In the genomic region with DNA sequence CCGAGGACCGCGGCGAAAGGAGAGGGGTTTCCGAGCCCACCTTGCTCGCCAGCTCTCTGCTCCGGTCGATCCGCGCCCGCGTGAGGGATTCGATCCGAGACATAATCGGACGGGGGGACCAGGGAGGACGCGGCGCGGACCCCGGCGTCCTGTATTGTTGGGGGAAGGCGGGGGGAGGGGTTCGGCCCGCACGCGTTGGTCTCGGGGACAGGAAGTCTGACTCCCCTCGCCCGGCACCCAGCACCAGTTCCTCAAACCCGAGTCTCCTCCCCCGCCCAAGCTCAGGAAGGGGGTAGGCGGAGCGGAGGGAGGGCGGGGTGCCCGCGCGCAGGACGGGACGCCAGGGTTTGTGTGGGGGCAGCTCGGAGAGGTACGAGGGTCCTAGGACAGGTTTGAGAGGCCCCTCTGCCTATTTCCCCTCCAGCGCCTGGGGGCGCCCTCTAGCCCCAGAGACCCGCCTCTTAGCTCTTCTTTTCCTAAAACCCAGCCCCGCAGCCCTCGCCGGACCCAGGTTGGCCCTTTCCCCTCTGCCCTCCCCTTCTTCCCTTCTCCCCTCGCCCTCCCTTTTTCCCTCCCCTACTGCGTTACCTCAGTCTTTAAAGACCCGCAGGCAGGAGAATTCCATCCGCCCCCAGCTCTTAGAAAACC, we compare ENCODE assay signal across 8 cellular contexts. TPM values are rescaled to one million over a fixed set of nuclear protein-coding genes. Genes with fewer than 3 reads are reported as not detected.
A peak's percentile ranks its signal among the peaks of the same experiment; 100 is the strongest.
DNase-seq lines count a peak whose midpoint lies in the region; ATAC-seq and TF ChIP-seq lines count a peak whose summit lies in the region.

ARHGEF2 (minus strand) TSS at position 223 of the 648 bp plus-strand sequence; CDS start at position 103, 120 bp downstream.

- H3K27ac Mint-ChIP-seq in neural progenitor cell: peak within 1 kb of the TSS; percentile 97

- ATAC-seq in RWPE2 (ENCODE audit: low read depth): peak; percentile 37

- DNase-seq in AG10803 (ENCODE audit: low read depth) (peak; percentile 65), RWPE2 (ENCODE audit: low spot score) (no peak), foreskin fibroblast (peak in 1 of 2 donors; percentile 88), neural progenitor cell (ENCODE audit: low spot score) (peak; percentile 95), stomach (peak; percentile 77)
- peak; percentile 69 for DNase-seq in activated T-helper 9 cell treated with anti-CD3 and anti-CD28 coated beads, Interleukin-2, amount 50 U/mL, for 16 hours (ENCODE audit: low read depth)

- no peaks in the 10 kb centered on the region for H3K9me3 ChIP-seq in HUES6 (ENCODE audit: control insufficient read depth, insufficient read depth, low read depth, low read length)
- no peaks in the 10 kb centered on the region for H3K9me3 ChIP-seq in RWPE2 (ENCODE audit: severe bottlenecking)
- no peaks in the 10 kb centered on the region for H3K9me3 ChIP-seq in neural progenitor cell (ENCODE audit: low read depth)
- H3K9me3 ChIP-seq in stomach: no peaks in the 10 kb centered on the region

- peak within 1 kb of the TSS; percentile 92 for H3K4me3 Mint-ChIP-seq in neural progenitor cell

- H3K4me3 ChIP-seq in AG10803 (ENCODE audit: low read length) (peak within 1 kb of the TSS; percentile 92), HUES6 (ENCODE audit: low read depth, low read length) (peak within 1 kb of the TSS; percentile 95), RWPE2 (ENCODE audit: severe bottlenecking) (peak within 1 kb of the TSS; percentile 61), foreskin fibroblast (ENCODE audit: low read depth in 1 of 2, low read length in 2 of 2) (peak within 1 kb of the TSS; percentile 77 to 91), neural progenitor cell (peak within 1 kb of the TSS; percentile 97), stomach (peak within 1 kb of the TSS; percentile 68 to 90 (median 72))

- peaks cover 3% of the 10 kb centered on the region for H3K27me3 Mint-ChIP-seq in neural progenitor cell (ENCODE audit: insufficient read depth, low read depth)

- peaks cover 50% of the 10 kb centered on the region for H3F3A ChIP-seq in neural progenitor cell (ENCODE audit: low read depth)

- peak within 1 kb of the TSS; percentile 94 for H3K9ac ChIP-seq in HUES6 (ENCODE audit: low read length)
- peak within 1 kb of the TSS; percentile 86 for H3K9ac ChIP-seq in neural progenitor cell

- no peaks in the 10 kb centered on the region for H3K36me3 Mint-ChIP-seq in neural progenitor cell

- H4K20me1 ChIP-seq in neural progenitor cell (ENCODE audit: low read depth): peaks cover 38% of the 10 kb centered on the region

- peak within 1 kb of the TSS; percentile 100 for H3K4me2 ChIP-seq in neural progenitor cell

- peak; percentile 79 for TF ChIP-seq POLR2A in GM18951 (IDR thresholded peaks at IDR 0.05; ENCODE audit: extremely low read depth, insufficient read depth, insufficient read length)
- TF ChIP-seq POLR2A in stomach (IDR thresholded peaks at IDR 0.05): peak in 1 of 4 donors; percentile 36

- H2AFZ ChIP-seq in neural progenitor cell (replicated peaks): peak within 1 kb of the TSS; percentile 65

- peaks cover 67% of the 10 kb centered on the region for H3K4me1 Mint-ChIP-seq in neural progenitor cell

- peaks cover 62% of the 10 kb centered on the region for H3K79me2 ChIP-seq in neural progenitor cell (ENCODE audit: low read depth)

- peaks cover 67% of the 10 kb centered on the region for H3K4me1 ChIP-seq in HUES6 (ENCODE audit: control insufficient read depth, insufficient read depth, low read length)
- peaks cover 44% of the 10 kb centered on the region for H3K4me1 ChIP-seq in RWPE2 (ENCODE audit: insufficient read depth, poor library complexity, severe bottlenecking)
- peaks cover 42% of the 10 kb centered on the region for H3K4me1 ChIP-seq in neural progenitor cell
- H3K4me1 ChIP-seq in stomach: peaks cover 76 to 88% (median 86%) of the 10 kb centered on the region in 4 donors

- peak within 1 kb of the TSS; percentile 92 for H3K27ac ChIP-seq in HUES6 (ENCODE audit: low read depth, low read length)
- H3K27ac ChIP-seq in RWPE2 (ENCODE audit: poor library complexity, severe bottlenecking): peak within 1 kb of the TSS; percentile 96
- peak within 1 kb of the TSS; percentile 92 for H3K27ac ChIP-seq in neural progenitor cell
- H3K27ac ChIP-seq in stomach: peak within 1 kb of the TSS; percentile 88 to 98 (median 93)

- TF ChIP-seq CTCF in AG10803 (conservative IDR thresholded peaks at IDR 0.05; ENCODE audit: low read length) (peak; percentile 29), RWPE2 (IDR thresholded peaks at IDR 0.05; ENCODE audit: poor library complexity, severe bottlenecking) (peak; percentile 24), foreskin fibroblast (IDR thresholded peaks at IDR 0.05; ENCODE audit: low read depth, low read length) (peak; percentile 3), neural progenitor cell (IDR thresholded peaks at IDR 0.05) (peak; percentile 66), stomach (IDR thresholded peaks at IDR 0.05) (peak in 1 of 7 experiments; percentile 11)

- TF ChIP-seq EP300 in stomach (IDR thresholded peaks at IDR 0.05): no peak

- H3K27me3 ChIP-seq in HUES6 (ENCODE audit: control insufficient read depth, insufficient read depth, low read length): no peaks in the 10 kb centered on the region
- no peaks in the 10 kb centered on the region for H3K27me3 ChIP-seq in RWPE2 (ENCODE audit: insufficient read depth, poor library complexity, severe bottlenecking)
- H3K27me3 ChIP-seq in neural progenitor cell: no peaks in the 10 kb centered on the region
- no peaks in the 10 kb centered on the region for H3K27me3 ChIP-seq in stomach

- no peaks in the 10 kb centered on the region for H3K9me3 Mint-ChIP-seq in neural progenitor cell

- 0 to 1% (median 1%) methylated on average over 14 to 51 of the region's 52 CpGs for WGBS in stomach, 5 donors

- in situ Hi-C loops in GM18951 (cut with MboI; ENCODE audit: low sequenced_read_pairs, unreplicated experiment): no loop called here

- H3K36me3 ChIP-seq in HUES6 (ENCODE audit: control insufficient read depth, insufficient read depth, low read length) (no peaks in the 10 kb centered on the region), RWPE2 (ENCODE audit: low read depth) (peaks cover 60% of the 10 kb centered on the region), neural progenitor cell (no peaks in the 10 kb centered on the region), stomach (peaks cover 0 to 4% (median 0%) of the 10 kb centered on the region in 4 donors)

- intact Hi-C loops in stomach (cut with DNase I; ENCODE audit: low total_unique reads): no loop called here

RNA-seq across cellular contexts. Expression of gene ARHGEF2, which starts in this region (rescaled TPM):
- 79.7 and 108 TPM in 2 replicates for total RNA-seq in neural progenitor cell (ENCODE audit: low replicate concordance)
- total RNA-seq in stomach: 100 to 1,000 TPM in 3 of 5 donors, 10 to 100 TPM in 2; 34.8 to 376 (median 180) TPM
- polyA plus RNA-seq in stomach: 10 to 100 TPM; 20.4 to 27.6 (median 24.7) TPM
